ENCODE assay signal across 1 cellular context in the genomic region with DNA sequence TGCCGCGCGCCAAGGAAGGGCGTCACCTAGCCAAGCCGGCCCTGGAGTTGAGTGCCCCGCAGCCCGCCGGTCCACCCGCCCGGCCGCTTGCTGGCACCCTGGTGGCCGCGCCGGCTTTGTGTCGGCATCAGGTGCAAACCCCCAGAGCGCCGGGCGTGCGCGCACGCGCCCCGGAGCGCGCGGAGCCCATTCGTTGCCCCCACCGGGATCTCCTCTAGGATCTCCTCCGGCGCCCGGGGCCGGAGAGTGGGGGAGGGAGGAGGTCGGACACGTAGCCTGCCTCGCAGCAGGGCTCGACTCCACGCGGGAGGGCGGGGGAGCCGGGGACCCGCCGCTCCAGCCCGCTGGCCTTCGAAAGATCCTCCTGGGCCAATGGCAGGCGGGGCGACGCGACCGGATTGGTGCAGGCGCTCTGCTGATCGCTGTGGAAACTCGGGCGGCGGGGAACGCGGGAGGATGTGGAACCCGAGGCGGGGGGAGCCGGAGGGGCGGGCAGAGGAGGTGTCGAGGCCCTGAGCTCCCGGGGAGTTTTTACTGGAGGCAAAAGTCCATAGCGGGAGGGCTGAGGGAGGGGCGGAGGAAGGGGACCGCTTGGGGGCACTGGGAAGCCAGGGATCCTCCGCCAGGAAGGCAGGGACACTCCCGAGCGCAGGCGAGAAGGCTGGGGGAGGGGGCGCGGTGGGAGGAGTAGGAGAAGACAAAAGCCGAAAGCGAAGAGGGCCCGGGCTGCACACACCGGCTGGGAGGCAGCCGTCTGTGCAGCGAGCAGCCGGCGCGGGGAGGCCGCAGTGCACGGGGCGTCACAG.
A peak's percentile ranks its signal among the peaks of the same experiment; 100 is the strongest.
TF ChIP-seq lines count a peak whose summit lies in the region.

A gene (plus strand): TSS at position 728 of the 806 bp plus-strand sequence. CDS start 91 bp downstream, outside the sequence.

TF ChIP-seq in K562, 482 proteins besides CTCF, POLR2A, EP300 and RAD21 (continued from another document):
- TF ChIP-seq, protein P1, sequence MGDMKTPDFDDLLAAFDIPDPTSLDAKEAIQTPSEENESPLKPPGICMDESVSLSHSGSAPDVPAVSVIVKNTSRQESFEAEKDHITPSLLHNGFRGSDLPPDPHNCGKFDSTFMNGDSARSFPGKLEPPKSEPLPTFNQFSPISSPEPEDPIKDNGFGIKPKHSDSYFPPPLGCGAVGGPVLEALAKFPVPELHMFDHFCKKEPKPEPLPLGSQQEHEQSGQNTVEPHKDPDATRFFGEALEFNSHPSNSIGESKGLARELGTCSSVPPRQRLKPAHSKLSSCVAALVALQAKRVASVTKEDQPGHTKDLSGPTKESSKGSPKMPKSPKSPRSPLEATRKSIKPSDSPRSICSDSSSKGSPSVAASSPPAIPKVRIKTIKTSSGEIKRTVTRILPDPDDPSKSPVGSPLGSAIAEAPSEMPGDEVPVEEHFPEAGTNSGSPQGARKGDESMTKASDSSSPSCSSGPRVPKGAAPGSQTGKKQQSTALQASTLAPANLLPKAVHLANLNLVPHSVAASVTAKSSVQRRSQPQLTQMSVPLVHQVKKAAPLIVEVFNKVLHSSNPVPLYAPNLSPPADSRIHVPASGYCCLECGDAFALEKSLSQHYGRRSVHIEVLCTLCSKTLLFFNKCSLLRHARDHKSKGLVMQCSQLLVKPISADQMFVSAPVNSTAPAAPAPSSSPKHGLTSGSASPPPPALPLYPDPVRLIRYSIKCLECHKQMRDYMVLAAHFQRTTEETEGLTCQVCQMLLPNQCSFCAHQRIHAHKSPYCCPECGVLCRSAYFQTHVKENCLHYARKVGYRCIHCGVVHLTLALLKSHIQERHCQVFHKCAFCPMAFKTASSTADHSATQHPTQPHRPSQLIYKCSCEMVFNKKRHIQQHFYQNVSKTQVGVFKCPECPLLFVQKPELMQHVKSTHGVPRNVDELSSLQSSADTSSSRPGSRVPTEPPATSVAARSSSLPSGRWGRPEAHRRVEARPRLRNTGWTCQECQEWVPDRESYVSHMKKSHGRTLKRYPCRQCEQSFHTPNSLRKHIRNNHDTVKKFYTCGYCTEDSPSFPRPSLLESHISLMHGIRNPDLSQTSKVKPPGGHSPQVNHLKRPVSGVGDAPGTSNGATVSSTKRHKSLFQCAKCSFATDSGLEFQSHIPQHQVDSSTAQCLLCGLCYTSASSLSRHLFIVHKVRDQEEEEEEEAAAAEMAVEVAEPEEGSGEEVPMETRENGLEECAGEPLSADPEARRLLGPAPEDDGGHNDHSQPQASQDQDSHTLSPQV (IDR thresholded peaks at IDR 0.05), result 0 out of 2 replicates have a peak, but pooled peaks have one; percentile 18
